ENCODE assay signal across 1 cellular context in genomic region chr4:10106421-10107039, GRCh38.
TF ChIP-seq lines count a peak whose summit lies in the region.

No MANE protein-coding gene starts in this region.

TF ChIP-seq in K562, 482 proteins besides CTCF, POLR2A, EP300 and RAD21 (continued from another document):
- TF ChIP-seq JUN (IDR thresholded peaks at IDR 0.05; ENCODE audit: borderline replicate concordance, low read depth, low read length): peak; percentile 74; the same call in 1 of the 2 replicates
- no peak for TF ChIP-seq JUN (CRISPR knock-in tag; IDR thresholded peaks at IDR 0.05; ENCODE audit: borderline replicate concordance)
- peak; percentile 31 for TF ChIP-seq CREM (IDR thresholded peaks at IDR 0.05; ENCODE audit: low read depth)
- TF ChIP-seq FOS (IDR thresholded peaks at IDR 0.05; ENCODE audit: extremely low read depth, insufficient read length): peak; percentile 52
- TF ChIP-seq ZNF740 (CRISPR knock-in tag; IDR thresholded peaks at IDR 0.05): peak; percentile 57; the same call in 1 of the 2 replicates
- no peak for TF ChIP-seq ZNF740 (tag; IDR thresholded peaks at IDR 0.05)
- TF ChIP-seq ZNF263 (CRISPR knock-in tag; IDR thresholded peaks at IDR 0.05; ENCODE audit: borderline replicate concordance): peak; percentile 44; the same call in 1 of the 2 replicates
- TF ChIP-seq SMARCA4 (IDR thresholded peaks at IDR 0.05): peak; percentile 74
